In the genomic region with DNA sequence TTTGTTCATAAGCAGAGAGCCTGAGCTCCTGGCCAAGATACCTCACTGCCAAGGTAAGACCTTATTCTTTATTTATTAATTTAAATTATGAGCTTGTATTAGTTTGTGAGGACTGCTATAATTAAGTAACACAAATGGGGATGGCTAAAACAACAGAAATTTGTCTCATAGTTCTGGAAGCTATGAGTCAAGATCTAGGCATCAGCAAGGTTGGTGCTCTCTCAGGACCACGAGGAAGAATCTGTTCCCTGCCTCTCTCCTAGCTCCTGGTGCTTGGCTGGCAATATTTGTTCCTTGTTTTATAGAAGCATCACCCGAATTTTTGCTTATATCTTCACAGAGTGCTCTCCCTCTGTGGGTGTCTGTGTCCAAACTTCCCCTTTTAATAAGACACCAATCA, we compare ENCODE assay signal across 2 cellular contexts.
TF ChIP-seq lines count a peak whose summit lies in the region.

No MANE protein-coding gene starts in this region.

TF ChIP-seq in IMR-90, 13 proteins besides CTCF, POLR2A, EP300 and RAD21:
- TF ChIP-seq NFE2L2 (IDR thresholded peaks at IDR 0.05; ENCODE audit: low read depth, low read length) (no peak), RCOR1 (IDR thresholded peaks at IDR 0.05; ENCODE audit: insufficient replicate concordance, low read length) (no peak), BHLHE40 (IDR thresholded peaks at IDR 0.05; ENCODE audit: low read depth, low read length) (no peak), RFX5 (IDR thresholded peaks at IDR 0.05; ENCODE audit: low read depth, low read length) (no peak), CEBPB (IDR thresholded peaks at IDR 0.05; ENCODE audit: low read depth, low read length) (no peak), FOS (IDR thresholded peaks at IDR 0.05; ENCODE audit: low read depth, low read length) (no peak), MXI1 (IDR thresholded peaks at IDR 0.05; ENCODE audit: borderline replicate concordance, low read depth, low read length) (no peak), SMC3 (IDR thresholded peaks at IDR 0.05; ENCODE audit: low read depth, low read length) (no peak), CHD1 (IDR thresholded peaks at IDR 0.05; ENCODE audit: low read depth, low read length) (no peak), MAFK (IDR thresholded peaks at IDR 0.05; ENCODE audit: low read depth, low read length) (no peak), MAZ (IDR thresholded peaks at IDR 0.05; ENCODE audit: borderline replicate concordance, low read depth, low read length) (no peak)
- TF ChIP-seq, protein P1, sequence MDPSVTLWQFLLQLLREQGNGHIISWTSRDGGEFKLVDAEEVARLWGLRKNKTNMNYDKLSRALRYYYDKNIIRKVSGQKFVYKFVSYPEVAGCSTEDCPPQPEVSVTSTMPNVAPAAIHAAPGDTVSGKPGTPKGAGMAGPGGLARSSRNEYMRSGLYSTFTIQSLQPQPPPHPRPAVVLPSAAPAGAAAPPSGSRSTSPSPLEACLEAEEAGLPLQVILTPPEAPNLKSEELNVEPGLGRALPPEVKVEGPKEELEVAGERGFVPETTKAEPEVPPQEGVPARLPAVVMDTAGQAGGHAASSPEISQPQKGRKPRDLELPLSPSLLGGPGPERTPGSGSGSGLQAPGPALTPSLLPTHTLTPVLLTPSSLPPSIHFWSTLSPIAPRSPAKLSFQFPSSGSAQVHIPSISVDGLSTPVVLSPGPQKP (IDR thresholded peaks at IDR 0.05; ENCODE audit: borderline replicate concordance, low read depth, low read length), result no peak
- TF ChIP-seq, protein P2, sequence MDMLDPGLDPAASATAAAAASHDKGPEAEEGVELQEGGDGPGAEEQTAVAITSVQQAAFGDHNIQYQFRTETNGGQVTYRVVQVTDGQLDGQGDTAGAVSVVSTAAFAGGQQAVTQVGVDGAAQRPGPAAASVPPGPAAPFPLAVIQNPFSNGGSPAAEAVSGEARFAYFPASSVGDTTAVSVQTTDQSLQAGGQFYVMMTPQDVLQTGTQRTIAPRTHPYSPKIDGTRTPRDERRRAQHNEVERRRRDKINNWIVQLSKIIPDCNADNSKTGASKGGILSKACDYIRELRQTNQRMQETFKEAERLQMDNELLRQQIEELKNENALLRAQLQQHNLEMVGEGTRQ (IDR thresholded peaks at IDR 0.05; ENCODE audit: low read depth, low read length), result no peak

TF ChIP-seq in HepG2, 621 proteins besides CTCF, POLR2A, EP300 and RAD21:
- TF ChIP-seq IRF2 (CRISPR knock-in tag; IDR thresholded peaks at IDR 0.05) (no peak), NFATC3 (CRISPR knock-in tag; IDR thresholded peaks at IDR 0.05) (no peak), YEATS4 (CRISPR knock-in tag; IDR thresholded peaks at IDR 0.05; ENCODE audit: borderline replicate concordance) (no peak), PAF1 (CRISPR knock-in tag; IDR thresholded peaks at IDR 0.05) (no peak), TCF7L2 (IDR thresholded peaks at IDR 0.05; ENCODE audit: low read depth, low read length) (no peak), KLF16 (CRISPR knock-in tag; IDR thresholded peaks at IDR 0.05) (no peak), SIN3B (IDR thresholded peaks at IDR 0.05; ENCODE audit: low read length) (no peak), MIXL1 (CRISPR knock-in tag; IDR thresholded peaks at IDR 0.05) (no peak), SNAI1 (CRISPR knock-in tag; IDR thresholded peaks at IDR 0.05; ENCODE audit: borderline replicate concordance) (no peak), FOXK2 (IDR thresholded peaks at IDR 0.05) (no peak), SP2 (CRISPR knock-in tag; IDR thresholded peaks at IDR 0.05) (no peak), BCL6 (CRISPR knock-in tag; IDR thresholded peaks at IDR 0.05) (no peak), ZFYVE20 (CRISPR knock-in tag; IDR thresholded peaks at IDR 0.05; ENCODE audit: borderline replicate concordance, low read depth) (no peak)
- TF ChIP-seq, protein P3, sequence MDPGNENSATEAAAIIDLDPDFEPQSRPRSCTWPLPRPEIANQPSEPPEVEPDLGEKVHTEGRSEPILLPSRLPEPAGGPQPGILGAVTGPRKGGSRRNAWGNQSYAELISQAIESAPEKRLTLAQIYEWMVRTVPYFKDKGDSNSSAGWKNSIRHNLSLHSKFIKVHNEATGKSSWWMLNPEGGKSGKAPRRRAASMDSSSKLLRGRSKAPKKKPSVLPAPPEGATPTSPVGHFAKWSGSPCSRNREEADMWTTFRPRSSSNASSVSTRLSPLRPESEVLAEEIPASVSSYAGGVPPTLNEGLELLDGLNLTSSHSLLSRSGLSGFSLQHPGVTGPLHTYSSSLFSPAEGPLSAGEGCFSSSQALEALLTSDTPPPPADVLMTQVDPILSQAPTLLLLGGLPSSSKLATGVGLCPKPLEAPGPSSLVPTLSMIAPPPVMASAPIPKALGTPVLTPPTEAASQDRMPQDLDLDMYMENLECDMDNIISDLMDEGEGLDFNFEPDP (CRISPR knock-in tag; conservative IDR thresholded peaks at IDR 0.05), result no peak
- TF ChIP-seq, protein P4, sequence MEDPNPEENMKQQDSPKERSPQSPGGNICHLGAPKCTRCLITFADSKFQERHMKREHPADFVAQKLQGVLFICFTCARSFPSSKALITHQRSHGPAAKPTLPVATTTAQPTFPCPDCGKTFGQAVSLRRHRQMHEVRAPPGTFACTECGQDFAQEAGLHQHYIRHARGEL (CRISPR knock-in tag; IDR thresholded peaks at IDR 0.05), result no peak
- TF ChIP-seq, protein P5, sequence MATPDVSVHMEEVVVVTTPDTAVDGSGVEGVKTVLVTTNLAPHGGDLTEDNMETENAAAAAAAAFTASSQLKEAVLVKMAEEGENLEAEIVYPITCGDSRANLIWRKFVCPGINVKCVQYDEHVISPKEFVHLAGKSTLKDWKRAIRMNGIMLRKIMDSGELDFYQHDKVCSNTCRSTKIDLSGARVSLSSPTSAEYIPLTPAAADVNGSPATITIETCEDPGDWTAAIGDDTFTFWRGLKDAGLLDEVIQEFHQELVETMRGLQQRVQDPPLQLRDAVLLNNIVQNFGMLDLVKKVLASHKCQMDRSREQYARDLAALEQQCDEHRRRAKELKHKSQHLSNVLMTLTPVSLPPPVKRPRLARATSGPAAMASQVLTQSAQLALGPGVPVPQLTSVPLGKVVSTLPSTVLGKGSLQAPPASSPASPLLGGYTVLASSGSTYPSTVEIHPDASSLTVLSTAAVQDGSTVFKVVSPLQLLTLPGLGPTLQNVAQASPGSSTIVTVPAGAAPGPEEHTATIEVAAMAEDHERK (CRISPR knock-in tag; IDR thresholded peaks at IDR 0.05; ENCODE audit: low read depth), result no peak
- TF ChIP-seq, protein P6, sequence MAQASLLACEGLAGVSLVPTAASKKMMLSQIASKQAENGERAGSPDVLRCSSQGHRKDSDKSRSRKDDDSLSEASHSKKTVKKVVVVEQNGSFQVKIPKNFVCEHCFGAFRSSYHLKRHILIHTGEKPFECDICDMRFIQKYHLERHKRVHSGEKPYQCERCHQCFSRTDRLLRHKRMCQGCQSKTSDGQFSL (CRISPR knock-in tag; IDR thresholded peaks at IDR 0.05), result no peak
- TF ChIP-seq, protein P7, sequence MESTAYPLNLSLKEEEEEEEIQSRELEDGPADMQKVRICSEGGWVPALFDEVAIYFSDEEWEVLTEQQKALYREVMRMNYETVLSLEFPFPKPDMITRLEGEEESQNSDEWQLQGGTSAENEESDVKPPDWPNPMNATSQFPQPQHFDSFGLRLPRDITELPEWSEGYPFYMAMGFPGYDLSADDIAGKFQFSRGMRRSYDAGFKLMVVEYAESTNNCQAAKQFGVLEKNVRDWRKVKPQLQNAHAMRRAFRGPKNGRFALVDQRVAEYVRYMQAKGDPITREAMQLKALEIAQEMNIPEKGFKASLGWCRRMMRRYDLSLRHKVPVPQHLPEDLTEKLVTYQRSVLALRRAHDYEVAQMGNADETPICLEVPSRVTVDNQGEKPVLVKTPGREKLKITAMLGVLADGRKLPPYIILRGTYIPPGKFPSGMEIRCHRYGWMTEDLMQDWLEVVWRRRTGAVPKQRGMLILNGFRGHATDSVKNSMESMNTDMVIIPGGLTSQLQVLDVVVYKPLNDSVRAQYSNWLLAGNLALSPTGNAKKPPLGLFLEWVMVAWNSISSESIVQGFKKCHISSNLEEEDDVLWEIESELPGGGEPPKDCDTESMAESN (CRISPR knock-in tag; conservative IDR thresholded peaks at IDR 0.05), result no peak
